In the genomic region with DNA sequence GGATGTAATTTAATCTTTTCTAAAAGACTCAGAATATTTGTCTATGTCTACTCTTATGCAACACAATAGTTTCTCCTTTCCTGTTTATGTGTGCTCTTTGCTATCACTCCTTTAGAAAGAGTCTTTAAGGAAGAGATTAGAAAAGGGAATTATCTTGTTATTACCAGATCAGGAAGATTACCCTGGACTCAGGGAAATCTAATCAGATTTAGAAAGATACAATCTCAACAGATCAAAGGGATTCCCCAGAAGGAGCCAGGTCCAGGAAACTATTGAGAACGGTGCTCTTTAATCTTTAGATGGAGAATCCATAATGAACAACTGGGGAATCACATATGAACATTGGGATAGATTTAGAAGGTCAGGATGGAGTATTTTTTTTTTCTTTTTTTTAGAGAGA, we compare ENCODE assay signal across 18 cellular contexts. TPM values are rescaled to one million over a fixed set of nuclear protein-coding genes. Genes with fewer than 3 reads are reported as not detected.
DNase-seq lines count a peak whose midpoint lies in the region; ATAC-seq and TF ChIP-seq lines count a peak whose summit lies in the region.
"Had no signal": no experiment of that assay in that cellular context is flagged by ENCODE, and none has a peak within 500 bp of the region (broad histone marks: within the 10 kb centered on the region; RNA-seq: fewer than 3 reads in every experiment).

No MANE protein-coding gene starts in this region.

- CTCF ChIA-PET in HEK293 (lab: Yijun Ruan, JAX) = interaction anchor here (0.6 to 1.8 kb wide), 4 partner anchors 10 to 113 kb away, joined by 3 to 6 read pairs (median 6); no protein-coding TSS in a partner anchor

- H3K4me3 Mint-ChIP-seq in neural progenitor cell = peak overlapping the region; percentile 11
- H3K4me3 Mint-ChIP-seq in T-helper 2 cell treated with Interferon-gamma antibody and Interleukin-4, amounts not matched to agents 5 μg/mL and 100 μg/mL, for 36 hours = no peak overlapping the region
- H3K4me3 Mint-ChIP-seq in mesothelial cell of epicardium = no peak overlapping the region
- H3K4me3 Mint-ChIP-seq: CD4-positive, alpha-beta memory T cell; GM23338; H9; HFFc6 had no signal

- no peaks in the 10 kb centered on the region for H4K20me1 ChIP-seq in neural progenitor cell (ENCODE audit: low read depth)

- no peaks in the 10 kb centered on the region for H3K36me3 ChIP-seq in HEK293 (ENCODE audit: control insufficient read depth in 2 of 2, insufficient read depth in 1 of 2, low read length in 2 of 2)
- no peaks in the 10 kb centered on the region for H3K36me3 ChIP-seq in neural progenitor cell

- no peak for TF ChIP-seq CTCF in HEK293 (tag by site-specific recombination; IDR thresholded peaks at IDR 0.05)
- no peak for TF ChIP-seq CTCF in neural progenitor cell (IDR thresholded peaks at IDR 0.05)
- TF ChIP-seq CTCF in mesothelial cell of epicardium (IDR thresholded peaks at IDR 0.05; ENCODE audit: unreplicated experiment) = no peak

- no peak overlapping the region for H3K9ac ChIP-seq in neural progenitor cell

- no peak overlapping the region for H2AFZ ChIP-seq in neural progenitor cell (replicated peaks)
- H2AFZ ChIP-seq: GM23338 had no signal

- H3K27me3 ChIP-seq in neural progenitor cell = no peaks in the 10 kb centered on the region

- H3K27ac ChIP-seq in HEK293 (ENCODE audit: extremely low read depth, low read depth, low read length) = no peak overlapping the region
- H3K27ac ChIP-seq in neural progenitor cell = no peak overlapping the region

- H3K9me3 ChIP-seq in HEK293 (ENCODE audit: control insufficient read depth, insufficient read depth, low read depth, low read length) (no peaks in the 10 kb centered on the region), neural progenitor cell (ENCODE audit: low read depth) (no peaks in the 10 kb centered on the region)

- H3K4me1 ChIP-seq in HEK293 (ENCODE audit: control insufficient read depth, insufficient read depth, low read length) (peaks cover 10% of the 10 kb centered on the region), neural progenitor cell (peaks cover 7% of the 10 kb centered on the region)

- H3K36me3 Mint-ChIP-seq in neural progenitor cell (no peaks in the 10 kb centered on the region), mesothelial cell of epicardium (no peaks in the 10 kb centered on the region)
- no peaks in the 10 kb centered on the region for H3K36me3 Mint-ChIP-seq in T-helper 2 cell treated with Interferon-gamma antibody and Interleukin-4, amounts not matched to agents 5 μg/mL and 100 μg/mL, for 36 hours (ENCODE audit: low read depth)
- H3K36me3 Mint-ChIP-seq: CD4-positive, alpha-beta memory T cell had no signal

- peak overlapping the region; percentile 23 for H3K27ac Mint-ChIP-seq in neural progenitor cell
- H3K27ac Mint-ChIP-seq in T-helper 2 cell treated with Interferon-gamma antibody and Interleukin-4, amounts not matched to agents 5 μg/mL and 100 μg/mL, for 36 hours = no peak overlapping the region
- H3K27ac Mint-ChIP-seq in mesothelial cell of epicardium = no peak overlapping the region
- H3K27ac Mint-ChIP-seq: CD4-positive, alpha-beta memory T cell; GM23338; H9; HFFc6 had no signal

- peaks cover 4% of the 10 kb centered on the region for H3K27me3 Mint-ChIP-seq in neural progenitor cell (ENCODE audit: insufficient read depth, low read depth)
- H3K27me3 Mint-ChIP-seq in T-helper 2 cell treated with Interferon-gamma antibody and Interleukin-4, amounts not matched to agents 5 μg/mL and 100 μg/mL, for 36 hours (ENCODE audit: low read depth) = no peaks in the 10 kb centered on the region
- no peaks in the 10 kb centered on the region for H3K27me3 Mint-ChIP-seq in mesothelial cell of epicardium (ENCODE audit: low read depth)
- H3K27me3 Mint-ChIP-seq: CD4-positive, alpha-beta memory T cell had no signal

- ATAC-seq in HG03045 (IDR thresholded peaks at IDR 0.05; ENCODE audit: unreplicated experiment) = no peak
- no peak for ATAC-seq in HG02973 (IDR thresholded peaks at IDR 0.05; ENCODE audit: unreplicated experiment)
- ATAC-seq: GM23338, HCT116 had no signal

- H3K9me3 Mint-ChIP-seq in neural progenitor cell (peaks cover 2% of the 10 kb centered on the region), mesothelial cell of epicardium (no peaks in the 10 kb centered on the region)
- no peaks in the 10 kb centered on the region for H3K9me3 Mint-ChIP-seq in T-helper 2 cell treated with Interferon-gamma antibody and Interleukin-4, amounts not matched to agents 5 μg/mL and 100 μg/mL, for 36 hours
- H3K9me3 Mint-ChIP-seq: GM23338, H9, HFFc6 had no signal

- peaks cover 7% of the 10 kb centered on the region for H3F3A ChIP-seq in neural progenitor cell (ENCODE audit: low read depth)

- H3K4me1 Mint-ChIP-seq in neural progenitor cell = peaks cover 33% of the 10 kb centered on the region
- H3K4me1 Mint-ChIP-seq in T-helper 2 cell treated with Interferon-gamma antibody and Interleukin-4, amounts not matched to agents 5 μg/mL and 100 μg/mL, for 36 hours (ENCODE audit: low read depth) = no peaks in the 10 kb centered on the region
- no peaks in the 10 kb centered on the region for H3K4me1 Mint-ChIP-seq in mesothelial cell of epicardium
- H3K4me1 Mint-ChIP-seq: CD4-positive, alpha-beta memory T cell had no signal

- H3K4me3 ChIP-seq in HEK293 (ENCODE audit: low read depth, low read length) (no peak overlapping the region), neural progenitor cell (no peak overlapping the region)
- H3K4me3 ChIP-seq: GM23338 had no signal

- DNase-seq in D341Med (ENCODE audit: low spot score) = peak; percentile 44
- peak; percentile 62 for DNase-seq in SK-N-DZ (ENCODE audit: low spot score)
- DNase-seq in neural progenitor cell (ENCODE audit: low spot score) = no peak
- no peak for DNase-seq in T-helper 2 cell treated with Interferon-gamma antibody and Interleukin-4, amounts not matched to agents 5 μg/mL and 100 μg/mL, for 36 hours (ENCODE audit: low spot score)
- DNase-seq in mesothelial cell of epicardium (ENCODE audit: low spot score in 2 of 2, unreplicated experiment in 2 of 2) = no peak
- DNase-seq: C1 segment of cervical spinal cord; CD4-positive, alpha-beta memory T cell; COR-L47; DMS53; DMS79 treated with DMSO at 0.1 percent for 48 hours; GF-D8; H9; HFFc6 had no signal

- POLR2A ChIA-PET in HEK293 (lab: Yijun Ruan, JAX) = no interaction called here

- H3K4me2 ChIP-seq in neural progenitor cell = no peak overlapping the region
- H3K4me2 ChIP-seq: GM23338 had no signal

- no peaks in the 10 kb centered on the region for H3K79me2 ChIP-seq in neural progenitor cell (ENCODE audit: low read depth)

TF ChIP-seq in HEK293, 187 proteins besides CTCF, POLR2A, EP300 and RAD21:
- TF ChIP-seq ZNF621 (tag by site-specific recombination; IDR thresholded peaks at IDR 0.05) (no peak), ZNF677 (tag by site-specific recombination; IDR thresholded peaks at IDR 0.05) (no peak), SP7 (tag by site-specific recombination; IDR thresholded peaks at IDR 0.05) (no peak), ZNF530 (tag by site-specific recombination; IDR thresholded peaks at IDR 0.05; ENCODE audit: low read depth) (no peak), ZNF48 (tag by site-specific recombination; IDR thresholded peaks at IDR 0.05) (no peak)
- TF ChIP-seq, protein P1, sequence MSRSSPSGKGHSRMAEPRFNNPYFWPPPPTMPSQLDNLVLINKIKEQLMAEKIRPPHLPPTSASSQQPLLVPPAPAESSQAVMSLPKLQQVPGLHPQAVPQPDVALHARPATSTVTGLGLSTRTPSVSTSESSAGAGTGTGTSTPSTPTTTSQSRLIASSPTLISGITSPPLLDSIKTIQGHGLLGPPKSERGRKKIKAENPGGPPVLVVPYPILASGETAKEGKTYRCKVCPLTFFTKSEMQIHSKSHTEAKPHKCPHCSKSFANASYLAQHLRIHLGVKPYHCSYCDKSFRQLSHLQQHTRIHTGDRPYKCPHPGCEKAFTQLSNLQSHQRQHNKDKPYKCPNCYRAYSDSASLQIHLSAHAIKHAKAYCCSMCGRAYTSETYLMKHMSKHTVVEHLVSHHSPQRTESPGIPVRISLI (tag by site-specific recombination; IDR thresholded peaks at IDR 0.05) = 0 out of 2 replicates have a peak, but pooled peaks have one; percentile 1

RNA-seq across cellular contexts. Expression of a gene that starts 32.4 kb away (rescaled TPM):
- 65.9 and 79.5 TPM in 2 replicates for polyA plus RNA-seq in SK-N-DZ (2014; cell fraction: cytosol; rRNA removed)
- 50.0 and 50.2 TPM in 2 replicates for polyA plus RNA-seq in SK-N-DZ (2014; cell fraction: nucleus; rRNA removed)
- total RNA-seq in neural progenitor cell (ENCODE audit: low replicate concordance) = 108 and 131 TPM in 2 replicates
- 68.2 to 71.5 TPM (median 70.7 TPM) in 3 replicates for total RNA-seq in mesothelial cell of epicardium

Comparison
In these comparisons a context has a peak if more than half of its experiments do, and no peak if none do; other contexts are left out.
1. DNase-seq: peak in D341Med (single experiment) and SK-N-DZ (single experiment); none in neural progenitor cell (single experiment), T-helper 2 cell treated with Interferon-gamma antibody and Interleukin-4, amounts not matched to agents 5 μg/mL and 100 μg/mL, for 36 hours (single experiment) and mesothelial cell of epicardium (0 of 2).